In genomic region chr10:76178561-76179292, GRCh38 we compare ENCODE assay signal across 16 cellular contexts.
"Had no signal": no experiment of that assay in that cellular context is flagged by ENCODE, and none has a peak within 500 bp of the region (broad histone marks: within the 10 kb centered on the region; RNA-seq: fewer than 3 reads in every experiment).

No MANE protein-coding gene starts in this region.

- H3K4me3 Mint-ChIP-seq: activated CD4-positive, alpha-beta T cell treated with anti-CD3 and anti-CD28 coated beads, Interleukin-2, amount 10 ng/mL, durations not matched to agents 24 days and 14 days; endodermal cell; memory B cell; natural killer cell treated with Interleukin-12 subunit alpha and Interleukin-12 subunit beta and Interleukin-15 and Interleukin-18, amount 100 ng/mL, for 72 hours had no signal

- H3K27ac Mint-ChIP-seq: activated CD4-positive, alpha-beta T cell treated with anti-CD3 and anti-CD28 coated beads, Interleukin-2, amount 10 ng/mL, durations not matched to agents 24 days and 14 days; endodermal cell; memory B cell; natural killer cell treated with Interleukin-12 subunit alpha and Interleukin-12 subunit beta and Interleukin-15 and Interleukin-18, amount 100 ng/mL, for 72 hours had no signal

- H3K4me3 ChIP-seq: dorsolateral prefrontal cortex, left ventricle myocardium inferior, prostate gland, smooth muscle cell, suprapubic skin had no signal

- H3K4me1 Mint-ChIP-seq: memory B cell had no signal

- H3K27ac ChIP-seq: dorsolateral prefrontal cortex, left ventricle myocardium inferior, prostate gland, suprapubic skin had no signal

- ATAC-seq: natural killer cell treated with Interleukin-12 subunit alpha and Interleukin-12 subunit beta and Interleukin-15 and Interleukin-18, amount 100 ng/mL, for 72 hours; stimulated activated naive CD8-positive, alpha-beta T cell treated with anti-CD3 and anti-CD28 coated beads, Interleukin-15, Interleukin-2, amounts not matched to agents 100 U/mL and 50 U/mL, for 24 hours had no signal

- DNase-seq: activated CD4-positive, alpha-beta T cell treated with anti-CD3 and anti-CD28 coated beads, Interleukin-2, amount 10 ng/mL, durations not matched to agents 24 days and 14 days; aorta; dorsolateral prefrontal cortex; endodermal cell; foreskin fibroblast; glutamatergic neuron; hypothalamus; left ventricle myocardium inferior; right cardiac atrium; stimulated activated naive CD8-positive, alpha-beta T cell treated with anti-CD3 and anti-CD28 coated beads, Interleukin-15, Interleukin-2, amounts not matched to agents 100 U/mL and 50 U/mL, for 24 hours; trophoblast cell had no signal

- H3K4me2 ChIP-seq: smooth muscle cell had no signal

- H3K27me3 ChIP-seq: dorsolateral prefrontal cortex, suprapubic skin had no signal

- H3K4me1 ChIP-seq: prostate gland, suprapubic skin had no signal

- H3K36me3 ChIP-seq: left ventricle myocardium inferior, prostate gland, suprapubic skin had no signal

- H3K9me3 ChIP-seq: left ventricle myocardium inferior, prostate gland, suprapubic skin had no signal

- H3K36me3 Mint-ChIP-seq: memory B cell; natural killer cell treated with Interleukin-12 subunit alpha and Interleukin-12 subunit beta and Interleukin-15 and Interleukin-18, amount 100 ng/mL, for 72 hours had no signal

- H3K9me3 Mint-ChIP-seq: endodermal cell; natural killer cell treated with Interleukin-12 subunit alpha and Interleukin-12 subunit beta and Interleukin-15 and Interleukin-18, amount 100 ng/mL, for 72 hours had no signal

- H3K27me3 Mint-ChIP-seq: activated CD4-positive, alpha-beta T cell treated with anti-CD3 and anti-CD28 coated beads, Interleukin-2, amount 10 ng/mL, durations not matched to agents 24 days and 14 days; memory B cell; natural killer cell treated with Interleukin-12 subunit alpha and Interleukin-12 subunit beta and Interleukin-15 and Interleukin-18, amount 100 ng/mL, for 72 hours had no signal
